In genomic region chr2:70768585-70769085, GRCh38 we compare ENCODE assay signal across 18 cellular contexts. TPM values are rescaled to one million over a fixed set of nuclear protein-coding genes. Genes with fewer than 3 reads are reported as not detected.
DNase-seq lines count a peak whose midpoint lies in the region; ATAC-seq and TF ChIP-seq lines count a peak whose summit lies in the region.
"Had no signal": no experiment of that assay in that cellular context is flagged by ENCODE, and none has a peak within 500 bp of the region (broad histone marks: within the 10 kb centered on the region; RNA-seq: fewer than 3 reads in every experiment).

No MANE protein-coding gene starts in this region.

- no peaks in the 10 kb centered on the region for H3K36me3 Mint-ChIP-seq in activated naive CD8-positive, alpha-beta T cell treated with anti-CD3 and anti-CD28 coated beads, Interleukin-2, amount 10 ng/mL, durations not matched to agents 7 days and 5 days
- peaks cover 0 to under 1% (median 0%) of the 10 kb centered on the region in 3 donors for H3K36me3 Mint-ChIP-seq in naive thymus-derived CD8-positive, alpha-beta T cell

- no peak for ATAC-seq in activated naive CD8-positive, alpha-beta T cell treated with anti-CD3 and anti-CD28 coated beads, Interleukin-2, amount 10 ng/mL, durations not matched to agents 7 days and 5 days (ENCODE audit: low read depth)
- ATAC-seq in naive thymus-derived CD8-positive, alpha-beta T cell: no peak
- ATAC-seq in HG02870 (IDR thresholded peaks at IDR 0.05; ENCODE audit: unreplicated experiment) (no peak), gastrocnemius medialis (no peak)

- peak overlapping the region; percentile 42 for H3K27ac Mint-ChIP-seq in activated naive CD8-positive, alpha-beta T cell treated with anti-CD3 and anti-CD28 coated beads, Interleukin-2, amount 10 ng/mL, durations not matched to agents 7 days and 5 days
- H3K27ac Mint-ChIP-seq in naive thymus-derived CD8-positive, alpha-beta T cell: peak overlapping the region in 8 of 10 donors; percentile 16 to 85 (median 68)

- in situ Hi-C loops in GM13977 (cut with MboI; ENCODE audit: low pct_unique_long_range_greater_than_20kb, low sequenced_read_pairs, unreplicated experiment) (no loop called here), gastrocnemius medialis (cut with MboI; ENCODE audit: low sequenced_read_pairs in 4 of 4) (no loop called here)

- peak; percentile 41 for DNase-seq in NCI-H82 (lab: John Stamatoyannopoulos, UW)
- DNase-seq in NCI-H82 treated with DMSO at 0.1 percent for 48 hours (lab: John Stamatoyannopoulos, UW; ENCODE audit: unreplicated experiment): no peak
- DNase-seq in activated naive CD8-positive, alpha-beta T cell treated with anti-CD3 and anti-CD28 coated beads, Interleukin-2, amount 10 ng/mL, durations not matched to agents 7 days and 5 days: no peak
- DNase-seq in naive thymus-derived CD8-positive, alpha-beta T cell: no peak
- no peak for DNase-seq in GM13977 (ENCODE audit: low spot score)
- DNase-seq in gastrocnemius medialis: no peak
- DNase-seq: DND-41, GOT3, NCI-H1048 had no signal

- no peak overlapping the region for H3K27ac ChIP-seq in gastrocnemius medialis
- H3K27ac ChIP-seq: cardiac muscle cell, parathyroid adenoma, vagina had no signal

- peaks cover 2% of the 10 kb centered on the region; the same call in 1 of the 2 replicates for H3K9me3 ChIP-seq in ES-I3 (ENCODE audit: control insufficient read depth, insufficient read depth, low read length)
- no peaks in the 10 kb centered on the region for H3K9me3 ChIP-seq in gastrocnemius medialis
- H3K9me3 ChIP-seq: left ventricle myocardium inferior, vagina had no signal

- H3K9me3 Mint-ChIP-seq in activated naive CD8-positive, alpha-beta T cell treated with anti-CD3 and anti-CD28 coated beads, Interleukin-2, amount 10 ng/mL, durations not matched to agents 7 days and 5 days: no peaks in the 10 kb centered on the region
- peaks cover 0 to 1% (median 0%) of the 10 kb centered on the region in 9 donors for H3K9me3 Mint-ChIP-seq in naive thymus-derived CD8-positive, alpha-beta T cell

- intact Hi-C loops in gastrocnemius medialis (cut with DNase I; ENCODE audit: low total_unique reads): no loop called here

- H3K36me3 ChIP-seq in ES-I3 (ENCODE audit: insufficient read depth, low read length) (no peaks in the 10 kb centered on the region), gastrocnemius medialis (no peaks in the 10 kb centered on the region)
- H3K36me3 ChIP-seq: cardiac muscle cell, left ventricle myocardium inferior, vagina had no signal

- H3K27me3 Mint-ChIP-seq in activated naive CD8-positive, alpha-beta T cell treated with anti-CD3 and anti-CD28 coated beads, Interleukin-2, amount 10 ng/mL, durations not matched to agents 7 days and 5 days: peaks cover 30% of the 10 kb centered on the region
- peaks cover 2 to 44% (median 10%) of the 10 kb centered on the region in 5 donors for H3K27me3 Mint-ChIP-seq in naive thymus-derived CD8-positive, alpha-beta T cell

- H3K4me1 ChIP-seq in ES-I3 (ENCODE audit: insufficient read depth, low read length) (peaks cover 17% of the 10 kb centered on the region), gastrocnemius medialis (peaks cover 7 to 8% of the 10 kb centered on the region in 2 donors)
- H3K4me1 ChIP-seq: parathyroid adenoma had no signal

- H3K9ac ChIP-seq in ES-I3 (ENCODE audit: low read depth, low read length): peak overlapping the region; percentile 31
- H3K9ac ChIP-seq: parathyroid adenoma had no signal

- POLR2A ChIA-PET in activated naive CD8-positive, alpha-beta T cell treated with anti-CD3 and anti-CD28 coated beads, Interleukin-2, amount 10 ng/mL, durations not matched to agents 7 days and 5 days (lab: Charles Lee): interaction anchor here (0.8 kb wide), 1 partner anchor 46 kb away, joined by 3 read pairs; no protein-coding TSS in a partner anchor
- POLR2A ChIA-PET in naive thymus-derived CD8-positive, alpha-beta T cell (lab: Charles Lee): interaction anchor here (0.8 to 2.2 kb wide), 3 partner anchors 16 to 113 kb away, joined by 3 to 5 read pairs (median 5); no protein-coding TSS in a partner anchor

- H3K4me1 Mint-ChIP-seq in activated naive CD8-positive, alpha-beta T cell treated with anti-CD3 and anti-CD28 coated beads, Interleukin-2, amount 10 ng/mL, durations not matched to agents 7 days and 5 days: peaks cover 10% of the 10 kb centered on the region
- peaks cover 5 to 24% (median 19%) of the 10 kb centered on the region in 4 donors for H3K4me1 Mint-ChIP-seq in naive thymus-derived CD8-positive, alpha-beta T cell

- peaks cover 35 to 57% (median 38%) of the 10 kb centered on the region in 3 donors for H3K27me3 ChIP-seq in gastrocnemius medialis

- no peak overlapping the region for H3K4me3 ChIP-seq in gastrocnemius medialis

- no peak for TF ChIP-seq POLR2A in gastrocnemius medialis (IDR thresholded peaks at IDR 0.05)

- no peak for TF ChIP-seq CTCF in GM13977 (IDR thresholded peaks at IDR 0.05; ENCODE audit: extremely low read depth, insufficient read depth, missing control alignments)
- no peak for TF ChIP-seq CTCF in gastrocnemius medialis (IDR thresholded peaks at IDR 0.05 in 4 of 5, conservative IDR thresholded peaks at IDR 0.05 in 1 of 5)

- peak overlapping the region; percentile 79 for H3K4me3 Mint-ChIP-seq in activated naive CD8-positive, alpha-beta T cell treated with anti-CD3 and anti-CD28 coated beads, Interleukin-2, amount 10 ng/mL, durations not matched to agents 7 days and 5 days
- H3K4me3 Mint-ChIP-seq in naive thymus-derived CD8-positive, alpha-beta T cell: peak overlapping the region; percentile 71 to 89 (median 81)

RNA-seq across cellular contexts. Expression of gene ADD2, which starts 0.6 kb away (rescaled TPM):
- total RNA-seq in activated naive CD8-positive, alpha-beta T cell treated with anti-CD3 and anti-CD28 coated beads, Interleukin-2, amount 10 ng/mL, durations not matched to agents 7 days and 5 days: 10 to 100 TPM; 20.9 to 25.7 TPM
- 10 to 100 TPM in 1 of 2 experiments, 1 to 10 TPM in 1; 9.3 to 10.9 TPM for total RNA-seq in naive thymus-derived CD8-positive, alpha-beta T cell
- polyA plus RNA-seq in naive thymus-derived CD8-positive, alpha-beta T cell: 1 to 10 TPM; 1.8 to 4.7 (median 3.3) TPM
- total RNA-seq in gastrocnemius medialis: under 1 TPM; 0.20 to 0.75 (median 0.48) TPM
- total RNA-seq: endothelial cell of umbilical vein had no signal

RNA-seq across cellular contexts. Expression of gene FIGLA, which starts 21.8 kb away (rescaled TPM):
- total RNA-seq in activated naive CD8-positive, alpha-beta T cell treated with anti-CD3 and anti-CD28 coated beads, Interleukin-2, amount 10 ng/mL, durations not matched to agents 7 days and 5 days: not detected
- total RNA-seq in naive thymus-derived CD8-positive, alpha-beta T cell: not detected
- not detected for polyA plus RNA-seq in naive thymus-derived CD8-positive, alpha-beta T cell
- total RNA-seq in gastrocnemius medialis: not detected
- total RNA-seq: cardiac muscle cell, endothelial cell of umbilical vein, HT1080, left ventricle myocardium inferior, NCI-H460, vagina had no signal
- polyA plus RNA-seq: cardiac muscle cell, endothelial cell of umbilical vein had no signal

RNA-seq across cellular contexts. Expression of gene CLEC4F, which starts 51.8 kb away (rescaled TPM):
- not detected for total RNA-seq in activated naive CD8-positive, alpha-beta T cell treated with anti-CD3 and anti-CD28 coated beads, Interleukin-2, amount 10 ng/mL, durations not matched to agents 7 days and 5 days
- total RNA-seq in naive thymus-derived CD8-positive, alpha-beta T cell: not detected
- polyA plus RNA-seq in naive thymus-derived CD8-positive, alpha-beta T cell: not detected
- under 1 TPM in 1 of 4 donors, not detected in 3; 0.59 TPM for total RNA-seq in gastrocnemius medialis
- total RNA-seq: cardiac muscle cell, endothelial cell of umbilical vein, HT1080, left ventricle myocardium inferior, NCI-H460 had no signal
- polyA plus RNA-seq: cardiac muscle cell, endothelial cell of umbilical vein had no signal

Comparison
In these comparisons a context has a peak if more than half of its experiments do, and no peak if none do; other contexts are left out.
1. RNA of gene ADD2, which starts 0.6 kb away (total RNA-seq): 20.9 to 25.7 TPM in activated naive CD8-positive, alpha-beta T cell treated with anti-CD3 and anti-CD28 coated beads, Interleukin-2, amount 10 ng/mL, durations not matched to agents 7 days and 5 days and 9.3 to 10.9 TPM in naive thymus-derived CD8-positive, alpha-beta T cell; 0.20 to 0.75 TPM in gastrocnemius medialis; every median in the first group is over 4 times any median in the second.